In genomic region chr2:160205511-160205910, GRCh38 we compare ENCODE assay signal across 10 cellular contexts. TPM values are rescaled to one million over a fixed set of nuclear protein-coding genes. Genes with fewer than 3 reads are reported as not detected.
DNase-seq lines count a peak whose midpoint lies in the region; ATAC-seq and TF ChIP-seq lines count a peak whose summit lies in the region.
"Had no signal": no experiment of that assay in that cellular context is flagged by ENCODE, and none has a peak within 500 bp of the region (broad histone marks: within the 10 kb centered on the region; RNA-seq: fewer than 3 reads in every experiment).

No MANE protein-coding gene starts in this region.

- ATAC-seq in gastrocnemius medialis (peak; percentile 47 to 60), GM23338 (no peak), HG02938 (IDR thresholded peaks at IDR 0.05; ENCODE audit: unreplicated experiment) (no peak)

- TF ChIP-seq CTCF in fibroblast of the aortic adventitia (IDR thresholded peaks at IDR 0.05; ENCODE audit: insufficient read depth, low read length), result no peak
- no peak for TF ChIP-seq CTCF in gastrocnemius medialis (IDR thresholded peaks at IDR 0.05 in 4 of 5, conservative IDR thresholded peaks at IDR 0.05 in 1 of 5)
- TF ChIP-seq CTCF in GM23338 (conservative IDR thresholded peaks at IDR 0.05; ENCODE audit: low read depth in 2 of 2), result no peak
- TF ChIP-seq CTCF in glutamatergic neuron (IDR thresholded peaks at IDR 0.05; ENCODE audit: partially characterized antibody, unreplicated experiment), result no peak

- in situ Hi-C loops in gastrocnemius medialis (cut with MboI; ENCODE audit: low sequenced_read_pairs in 4 of 4), result no loop called here

- H3K27ac ChIP-seq in SJCRH30 (peak overlapping the region; percentile 41), gastrocnemius medialis (peak overlapping the region; percentile 78 to 88 (median 83)), GM23338 (ENCODE audit: low read depth) (no peak overlapping the region)
- H3K27ac ChIP-seq: ovary had no signal

- H3K4me1 ChIP-seq in SJCRH30 (peaks cover 50% of the 10 kb centered on the region), gastrocnemius medialis (peaks cover 41 to 46% of the 10 kb centered on the region in 2 donors), GM23338 (ENCODE audit: insufficient read depth) (no peaks in the 10 kb centered on the region)

- H3K27me3 ChIP-seq in SJCRH30, result no peaks in the 10 kb centered on the region
- H3K27me3 ChIP-seq in gastrocnemius medialis, result no peaks in the 10 kb centered on the region
- H3K27me3 ChIP-seq in GM23338 (ENCODE audit: insufficient read depth), result no peaks in the 10 kb centered on the region
- H3K27me3 ChIP-seq: ovary had no signal

- no peak overlapping the region for H3K4me3 Mint-ChIP-seq in GM23338
- H3K4me3 Mint-ChIP-seq in glutamatergic neuron (ENCODE audit: unreplicated experiment), result no peak overlapping the region
- H3K4me3 Mint-ChIP-seq: T-cell had no signal

- no peak overlapping the region for H3K4me2 ChIP-seq in GM23338

- H3K9me3 ChIP-seq in SJCRH30 (replicated peaks), result peaks cover 5% of the 10 kb centered on the region
- no peaks in the 10 kb centered on the region for H3K9me3 ChIP-seq in gastrocnemius medialis
- H3K9me3 ChIP-seq: ovary had no signal

- intact Hi-C loops in gastrocnemius medialis (cut with DNase I; ENCODE audit: low total_unique reads), result no loop called here

- no peaks in the 10 kb centered on the region for H3K9me2 ChIP-seq in GM23338 (ENCODE audit: insufficient read depth)

- no peak for TF ChIP-seq POLR2A in gastrocnemius medialis (IDR thresholded peaks at IDR 0.05)

- no peaks in the 10 kb centered on the region; the same call in 2 of the 3 replicates for H3K4me1 Mint-ChIP-seq in GM23338
- H3K4me1 Mint-ChIP-seq in glutamatergic neuron (ENCODE audit: low read depth, unreplicated experiment), result peaks cover 3% of the 10 kb centered on the region

- no peaks in the 10 kb centered on the region for H3K36me3 ChIP-seq in SJCRH30
- H3K36me3 ChIP-seq in gastrocnemius medialis, result no peaks in the 10 kb centered on the region
- no peaks in the 10 kb centered on the region for H3K36me3 ChIP-seq in GM23338 (ENCODE audit: insufficient read depth)
- H3K36me3 ChIP-seq: ovary had no signal

- H4K20me1 ChIP-seq in GM23338 (replicated peaks; ENCODE audit: insufficient read depth), result no peaks in the 10 kb centered on the region

- DNase-seq in ELF-1 (ENCODE audit: low read depth, low spot score) (peak; percentile 96), SJCRH30 (peak; percentile 80 to 86), fibroblast of the aortic adventitia (ENCODE audit: low read depth) (peak; percentile 93), gastrocnemius medialis (peak; percentile 36 to 67), GM23338 (ENCODE audit: low spot score) (no peak), glutamatergic neuron (no peak)
- no peak for DNase-seq in NK-92 treated with Interleukin-12 subunit alpha and Interleukin-12 subunit beta, amount 100 ng/mL, for 24 hours (lab: John Stamatoyannopoulos, UW)
- DNase-seq: ovary, T-cell had no signal

- H3K4me3 ChIP-seq in SJCRH30 (no peak overlapping the region), fibroblast of the aortic adventitia (ENCODE audit: low read depth, low read length) (no peak overlapping the region), gastrocnemius medialis (no peak overlapping the region), GM23338 (no peak overlapping the region)
- H3K4me3 ChIP-seq: ovary had no signal

- no peaks in the 10 kb centered on the region for H3F3A ChIP-seq in GM23338 (replicated peaks; ENCODE audit: low read depth)

- H2AFZ ChIP-seq in GM23338, result no peak overlapping the region

- H3K36me3 Mint-ChIP-seq in GM23338 (ENCODE audit: low read depth) (no peaks in the 10 kb centered on the region), glutamatergic neuron (ENCODE audit: unreplicated experiment) (no peaks in the 10 kb centered on the region)
- H3K36me3 Mint-ChIP-seq: T-cell had no signal

- H3K27ac Mint-ChIP-seq in GM23338 (no peak overlapping the region), glutamatergic neuron (ENCODE audit: unreplicated experiment) (no peak overlapping the region)
- H3K27ac Mint-ChIP-seq: T-cell had no signal

- H3K27me3 Mint-ChIP-seq in GM23338 (ENCODE audit: insufficient read depth, low read depth, poor library complexity), result peaks cover 2% of the 10 kb centered on the region
- H3K27me3 Mint-ChIP-seq in glutamatergic neuron (ENCODE audit: unreplicated experiment), result peaks cover 4% of the 10 kb centered on the region
- H3K27me3 Mint-ChIP-seq: T-cell had no signal

- H3K9me3 Mint-ChIP-seq in GM23338, result peaks cover 7% of the 10 kb centered on the region; the same call in 2 of the 3 replicates
- peaks cover 6% of the 10 kb centered on the region for H3K9me3 Mint-ChIP-seq in glutamatergic neuron (ENCODE audit: unreplicated experiment)

- H3K79me2 ChIP-seq in GM23338 (replicated peaks; ENCODE audit: insufficient read depth), result no peaks in the 10 kb centered on the region

TF ChIP-seq in GM23338, 12 proteins besides CTCF, POLR2A, EP300 and RAD21 (continues in another document):
- TF ChIP-seq POLR2AphosphoS5 (IDR thresholded peaks at IDR 0.05; ENCODE audit: low read depth), result no peak
- TF ChIP-seq NANOG (IDR thresholded peaks at IDR 0.05; ENCODE audit: borderline replicate concordance), result no peak
- no peak for TF ChIP-seq EZH2 (IDR thresholded peaks at IDR 0.05; ENCODE audit: low read depth, unreplicated experiment)
- TF ChIP-seq ZNF114 (CRISPR knock-in tag; IDR thresholded peaks at IDR 0.05), result no peak
- no peak for TF ChIP-seq STAT1 (IDR thresholded peaks at IDR 0.05; ENCODE audit: unreplicated experiment)
- TF ChIP-seq ETS1 (IDR thresholded peaks at IDR 0.05), result no peak
- TF ChIP-seq EZH2phosphoT487 (IDR thresholded peaks at IDR 0.05; ENCODE audit: unreplicated experiment), result no peak
- TF ChIP-seq JUNB (IDR thresholded peaks at IDR 0.05; ENCODE audit: unreplicated experiment), result no peak

RNA-seq across cellular contexts. Expression of gene ITGB6, which starts 5.4 kb away (rescaled TPM):
- 3.7 and 3.8 TPM in 2 replicates for total RNA-seq in SJCRH30 (2014; rRNA removed; shearing (Covaris generic))
- under 0.01 TPM in 1 of 2 replicates, not detected in the other for total RNA-seq in fibroblast of the aortic adventitia (ENCODE audit: low replicate concordance)
- 1 to 10 TPM in 2 of 4 donors, under 1 TPM in 2; 0.81 to 2.8 (median 1.0) TPM for total RNA-seq in gastrocnemius medialis
- not detected in 2 replicates for total RNA-seq in GM23338 (2014; rRNA removed; shearing (Covaris generic))
- polyA plus RNA-seq in GM23338 (2016; fragmentation: Nextera tagmentation; extraction: Ambion mirVana), result not detected in 2 replicates
- total RNA-seq in glutamatergic neuron (ENCODE audit: unreplicated experiment), result not detected
- polyA plus RNA-seq: ovary had no signal

Comparison
In these comparisons a context has a peak if more than half of its experiments do, and no peak if none do; other contexts are left out.
1. DNase-seq: peak in ELF-1 (single experiment), SJCRH30 (2 of 2), fibroblast of the aortic adventitia (single experiment) and gastrocnemius medialis (2 of 2); none in GM23338 (single experiment), glutamatergic neuron (single experiment) and NK-92 treated with Interleukin-12 subunit alpha and Interleukin-12 subunit beta, amount 100 ng/mL, for 24 hours (single experiment).
2. ATAC-seq: peak in gastrocnemius medialis (2 of 2); none in GM23338 (single experiment) and HG02938 (single experiment).